11 cellular contexts compared by ENCODE assay signal in the genomic region with DNA sequence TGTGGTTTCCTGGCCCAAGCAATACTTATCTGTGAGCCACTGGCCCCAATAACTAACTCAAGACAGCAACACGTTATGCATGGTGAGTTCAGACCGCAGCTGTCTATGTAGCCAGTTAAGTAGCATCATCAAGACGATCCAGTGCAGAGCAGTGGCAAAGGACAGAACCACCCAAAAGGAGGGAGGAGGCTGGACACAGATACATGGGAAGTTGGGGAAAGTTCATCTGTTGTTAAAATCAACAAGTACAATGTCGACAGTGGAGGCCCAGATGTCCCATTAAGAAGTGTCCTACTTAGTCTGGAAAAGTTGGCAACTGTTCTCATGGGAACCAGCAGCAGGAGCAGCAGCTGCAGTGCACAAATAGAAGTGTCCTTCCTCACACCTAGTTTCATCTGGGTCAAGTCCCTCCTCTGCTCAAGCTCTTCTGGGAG.
DNase-seq lines count a peak whose midpoint lies in the region; ATAC-seq, FAIRE-seq and TF ChIP-seq lines count a peak whose summit lies in the region.
"Had no signal": no experiment of that assay in that cellular context is flagged by ENCODE, and none has a peak within 500 bp of the region (broad histone marks: within the 10 kb centered on the region; RNA-seq: fewer than 3 reads in every experiment).

No MANE protein-coding gene starts in this region.

- ATAC-seq in GM18907 (IDR thresholded peaks at IDR 0.05; ENCODE audit: unreplicated experiment), result peak; percentile 87
- peak; percentile 76 for ATAC-seq in HG03575 (IDR thresholded peaks at IDR 0.05; ENCODE audit: extremely low read depth, insufficient number of reproducible peaks, low FRiP score, unreplicated experiment)
- ATAC-seq in CD8-positive, alpha-beta T cell, result no peak

- H3K36me3 Mint-ChIP-seq in neural progenitor cell, result peaks cover 11% of the 10 kb centered on the region
- H3K36me3 Mint-ChIP-seq in CD8-positive, alpha-beta T cell, result no peaks in the 10 kb centered on the region
- H3K36me3 Mint-ChIP-seq: activated CD4-positive, alpha-beta memory T cell treated with anti-CD3 and anti-CD28 coated beads for 36 hours had no signal

- in situ Hi-C loops in GM23248 (cut with MboI), result no loop called here

- H3F3A ChIP-seq in GM23248 (ENCODE audit: insufficient read depth) (no peaks in the 10 kb centered on the region), neural progenitor cell (ENCODE audit: low read depth) (no peaks in the 10 kb centered on the region)

- H3K4me1 Mint-ChIP-seq in neural progenitor cell, result peaks cover 21% of the 10 kb centered on the region
- peaks cover 2% of the 10 kb centered on the region for H3K4me1 Mint-ChIP-seq in CD8-positive, alpha-beta T cell (ENCODE audit: low read depth)

- intact Hi-C loops in CD8-positive, alpha-beta T cell (cut with DNase I, micrococcal nuclease), result no loop called here

- no peak for FAIRE-seq in RCC 7860 (lab: Jason Lieb, UNC)

- no peak overlapping the region for H3K4me2 ChIP-seq in GM23248 (ENCODE audit: unreplicated experiment)
- H3K4me2 ChIP-seq in neural progenitor cell, result no peak overlapping the region

- no peak overlapping the region for H3K4me3 Mint-ChIP-seq in neural progenitor cell
- H3K4me3 Mint-ChIP-seq in CD8-positive, alpha-beta T cell, result no peak overlapping the region
- H3K4me3 Mint-ChIP-seq: activated CD4-positive, alpha-beta memory T cell treated with anti-CD3 and anti-CD28 coated beads for 36 hours had no signal

- H3K27me3 ChIP-seq in GM23248 (replicated peaks; ENCODE audit: insufficient read depth) (no peaks in the 10 kb centered on the region), neural progenitor cell (no peaks in the 10 kb centered on the region)
- H3K27me3 ChIP-seq in CD8-positive, alpha-beta T cell (ENCODE audit: insufficient read depth, low read length), result no peaks in the 10 kb centered on the region

- H3K79me2 ChIP-seq in GM23248 (ENCODE audit: insufficient read depth) (no peaks in the 10 kb centered on the region), neural progenitor cell (ENCODE audit: low read depth) (no peaks in the 10 kb centered on the region)

- no peaks in the 10 kb centered on the region for H3K9me3 Mint-ChIP-seq in neural progenitor cell
- no peaks in the 10 kb centered on the region for H3K9me3 Mint-ChIP-seq in CD8-positive, alpha-beta T cell
- H3K9me3 Mint-ChIP-seq: activated CD4-positive, alpha-beta memory T cell treated with anti-CD3 and anti-CD28 coated beads for 36 hours had no signal

- DNase-seq in GM23248 (peak; percentile 13), pons (ENCODE audit: low spot score) (peak; percentile 22), RCC 7860 (ENCODE audit: low spot score) (no peak), neural progenitor cell (ENCODE audit: low spot score) (no peak)
- DNase-seq in effector CD8-positive, alpha-beta T cell (lab: John Stamatoyannopoulos, UW), result no peak
- no peak for DNase-seq in CD8-positive, alpha-beta T cell
- DNase-seq: activated CD4-positive, alpha-beta memory T cell treated with anti-CD3 and anti-CD28 coated beads for 36 hours; DMS79 treated with DMSO at 0.1 percent for 48 hours; stimulated activated CD4-positive, alpha-beta T cell treated with anti-CD3 and anti-CD28 coated beads, Interleukin-2, amount 100 ng/mL, for 24 hours had no signal

- H2AFZ ChIP-seq in GM23248 (no peak overlapping the region), neural progenitor cell (replicated peaks) (no peak overlapping the region)

- no peaks in the 10 kb centered on the region for H3K9me2 ChIP-seq in GM23248 (ENCODE audit: insufficient read depth)

- no peak for TF ChIP-seq CTCF in neural progenitor cell (IDR thresholded peaks at IDR 0.05)
- no peak for TF ChIP-seq CTCF in CD8-positive, alpha-beta T cell (IDR thresholded peaks at IDR 0.05)

- H3K36me3 ChIP-seq in GM23248 (ENCODE audit: low read depth) (no peaks in the 10 kb centered on the region), neural progenitor cell (no peaks in the 10 kb centered on the region)
- H3K36me3 ChIP-seq in CD8-positive, alpha-beta T cell (ENCODE audit: insufficient read depth, low read length), result no peaks in the 10 kb centered on the region

- H4K20me1 ChIP-seq in GM23248 (ENCODE audit: insufficient read depth) (no peaks in the 10 kb centered on the region), neural progenitor cell (ENCODE audit: low read depth) (no peaks in the 10 kb centered on the region)

- WGBS in GM23248 (ENCODE audit: low coverage in 1 of 2, low lambda C conversion rate in 2 of 2, missing lambda C conversion rate in 2 of 2), 2 experiments, result 32 to 41% methylated on average over 4 of the region's 4 CpGs

- H3K4me3 ChIP-seq in GM23248 (no peak overlapping the region), neural progenitor cell (no peak overlapping the region)
- H3K4me3 ChIP-seq in CD8-positive, alpha-beta T cell (ENCODE audit: low read depth, low read length), result no peak overlapping the region

- CTCF ChIA-PET in CD8-positive, alpha-beta T cell (lab: Charles Lee), result no interaction called here

- POLR2A ChIA-PET in CD8-positive, alpha-beta T cell (lab: Charles Lee), result no interaction called here

- H3K27ac Mint-ChIP-seq in neural progenitor cell, result no peak overlapping the region
- H3K27ac Mint-ChIP-seq in CD8-positive, alpha-beta T cell, result no peak overlapping the region
- H3K27ac Mint-ChIP-seq: activated CD4-positive, alpha-beta memory T cell treated with anti-CD3 and anti-CD28 coated beads for 36 hours had no signal

- no peak overlapping the region for H3K9ac ChIP-seq in GM23248
- H3K9ac ChIP-seq in neural progenitor cell, result no peak overlapping the region

- H3K4me1 ChIP-seq in GM23248 (ENCODE audit: insufficient read depth), result no peaks in the 10 kb centered on the region; the same call in 1 of the 2 replicates
- H3K4me1 ChIP-seq in neural progenitor cell, result peaks cover 12% of the 10 kb centered on the region
- H3K4me1 ChIP-seq in CD8-positive, alpha-beta T cell (ENCODE audit: insufficient read depth, low read length), result no peaks in the 10 kb centered on the region

- H3K27ac ChIP-seq in GM23248 (no peak overlapping the region), neural progenitor cell (no peak overlapping the region)
- no peak overlapping the region for H3K27ac ChIP-seq in CD8-positive, alpha-beta T cell (ENCODE audit: low read depth, low read length)

- H3K9me3 ChIP-seq in GM23248 (ENCODE audit: low read depth) (no peaks in the 10 kb centered on the region), neural progenitor cell (ENCODE audit: low read depth) (no peaks in the 10 kb centered on the region)
- no peaks in the 10 kb centered on the region for H3K9me3 ChIP-seq in CD8-positive, alpha-beta T cell (ENCODE audit: low read length)

- no peaks in the 10 kb centered on the region for H3K27me3 Mint-ChIP-seq in neural progenitor cell (ENCODE audit: insufficient read depth, low read depth)
- H3K27me3 Mint-ChIP-seq in CD8-positive, alpha-beta T cell (ENCODE audit: low read depth), result peaks cover 3% of the 10 kb centered on the region

Comparison
In these comparisons a context has a peak if more than half of its experiments do, and no peak if none do; other contexts are left out.
1. DNase-seq: peak in GM23248 (single experiment) and pons (single experiment); none in RCC 7860 (single experiment), neural progenitor cell (single experiment), effector CD8-positive, alpha-beta T cell (single experiment) and CD8-positive, alpha-beta T cell (0 of 7).